ENCODE assay signal across 6 cellular contexts in genomic region chr16:67104061-67104460, GRCh38. TPM values are rescaled to one million over a fixed set of nuclear protein-coding genes. Genes with fewer than 3 reads are reported as not detected.
DNase-seq lines count a peak whose midpoint lies in the region; ATAC-seq and TF ChIP-seq lines count a peak whose summit lies in the region.

No MANE protein-coding gene starts in this region.

- intact Hi-C loops in stomach (cut with DNase I; ENCODE audit: low total_unique reads) = no loop called here

- no peak for TF ChIP-seq EP300 in stomach (IDR thresholded peaks at IDR 0.05)

- H3K27ac ChIP-seq in stomach = no peak overlapping the region

- H3K4me1 ChIP-seq in stomach = peaks cover 1 to 18% (median 7%) of the 10 kb centered on the region in 4 donors

- H3K27me3 ChIP-seq in stomach = no peaks in the 10 kb centered on the region

- DNase-seq in EH (ENCODE audit: low read depth) = peak; percentile 54
- DNase-seq in RPMI8226 = peak; percentile 29
- peak; percentile 71 for DNase-seq in islet precursor cell
- DNase-seq in stomach = no peak
- no peak for DNase-seq in stimulated activated CD8-positive, alpha-beta memory T cell treated with anti-CD3 and anti-CD28 coated beads, Interleukin-4, amount 100 ng/mL, for 48 hours

- H3K4me3 ChIP-seq in stomach = no peak overlapping the region

- peak in 1 of 7 experiments; percentile 11 for TF ChIP-seq CTCF in stomach (IDR thresholded peaks at IDR 0.05)

- WGBS in stomach, 5 donors = 53 to 62% (median 57%) methylated on average over 4 of the region's 4 CpGs

- H3K36me3 ChIP-seq in stomach = peaks cover 0 to 19% (median 11%) of the 10 kb centered on the region in 4 donors

- H3K9me3 ChIP-seq in stomach = no peaks in the 10 kb centered on the region

- no peak for ATAC-seq in GM18870 (IDR thresholded peaks at IDR 0.05; ENCODE audit: unreplicated experiment)

- no peak for TF ChIP-seq POLR2A in stomach (IDR thresholded peaks at IDR 0.05)

RNA-seq across cellular contexts. Expression of gene PHAF1, which starts 5.7 kb away (rescaled TPM):
- 10 to 100 TPM in 3 of 5 donors, 1 to 10 TPM in 2; 4.6 to 39.6 (median 13.4) TPM for total RNA-seq in stomach
- 1 to 10 TPM; 5.1 to 7.6 (median 7.5) TPM for polyA plus RNA-seq in stomach

RNA-seq across cellular contexts. Expression of gene B3GNT9, which starts 46.7 kb away (rescaled TPM):
- 10 to 100 TPM in 1 of 5 donors, 1 to 10 TPM in 3, under 1 TPM in 1; 0.58 to 11.2 (median 4.3) TPM for total RNA-seq in stomach
- 1 to 10 TPM; 3.5 to 7.9 (median 4.0) TPM for polyA plus RNA-seq in stomach

RNA-seq across cellular contexts. Expression of gene TRADD, which starts 55.6 kb away (rescaled TPM):
- 100 to 1,000 TPM in 1 of 5 donors, 10 to 100 TPM in 4; 10.6 to 112 (median 38.4) TPM for total RNA-seq in stomach
- 10 to 100 TPM; 18.9 to 39.4 (median 34.8) TPM for polyA plus RNA-seq in stomach

RNA-seq across cellular contexts. Expression of gene FBXL8, which starts 55.7 kb away (rescaled TPM):
- total RNA-seq in stomach = 100 to 1,000 TPM in 1 of 5 donors, 10 to 100 TPM in 3, 1 to 10 TPM in 1; 5.5 to 412 (median 51.3) TPM
- 10 to 100 TPM in 2 of 3 donors, 1 to 10 TPM in 1; 8.3 to 18.3 (median 10.7) TPM for polyA plus RNA-seq in stomach

Comparison
In these comparisons a context has a peak if more than half of its experiments do, and no peak if none do; other contexts are left out.
1. DNase-seq: peak in EH (single experiment), RPMI8226 (single experiment) and islet precursor cell (single experiment); none in stomach (single experiment) and stimulated activated CD8-positive, alpha-beta memory T cell treated with anti-CD3 and anti-CD28 coated beads, Interleukin-4, amount 100 ng/mL, for 48 hours (single experiment).